ENCODE assay signal across 29 cellular contexts in genomic region chr3:62379206-62379834, GRCh38. TPM values are rescaled to one million over a fixed set of nuclear protein-coding genes. Genes with fewer than 3 reads are reported as not detected.
A peak's percentile ranks its signal among the peaks of the same experiment; 100 is the strongest.
DNase-seq lines count a peak whose midpoint lies in the region; ATAC-seq and TF ChIP-seq lines count a peak whose summit lies in the region.
"Had no signal": no experiment of that assay in that cellular context is flagged by ENCODE, and none has a peak within 500 bp of the region (broad histone marks: within the 10 kb centered on the region; RNA-seq: fewer than 3 reads in every experiment).

No MANE protein-coding gene starts in this region.

- H3K4me3 ChIP-seq in GM23338 (peak overlapping the region; percentile 59), iPS-18a (ENCODE audit: low read length) (peak overlapping the region; percentile 3)
- no peak overlapping the region for H3K4me3 ChIP-seq in naive thymus-derived CD4-positive, alpha-beta T cell (ENCODE audit: low read length)
- H3K4me3 ChIP-seq: left lung, prostate gland, SJSA1, skin epidermis had no signal

- ATAC-seq in GM23338, result peak; percentile 34
- no peak for ATAC-seq in activated CD4-positive, CD25-positive, alpha-beta regulatory T cell treated with anti-CD3 and anti-CD28 coated beads, Interleukin-2, amount 50 U/mL, for 24 hours
- no peak for ATAC-seq in naive thymus-derived CD4-positive, alpha-beta T cell
- ATAC-seq in CD4-positive, alpha-beta T cell (ENCODE audit: poor library complexity), result no peak
- ATAC-seq: activated T-cell treated with anti-CD3 and anti-CD28 coated beads, Interleukin-2, amount 50 U/mL, for 4 hours; HCT116; left lung had no signal

- H3K4me3 Mint-ChIP-seq in GM23338, result peak overlapping the region; percentile 67
- H3K4me3 Mint-ChIP-seq in naive thymus-derived CD4-positive, alpha-beta T cell, result no peak overlapping the region
- no peak overlapping the region for H3K4me3 Mint-ChIP-seq in CD4-positive, alpha-beta T cell
- H3K4me3 Mint-ChIP-seq: activated CD4-positive, alpha-beta memory T cell treated with anti-CD3 and anti-CD28 coated beads, Interleukin-2, amount 10 ng/mL, durations not matched to agents 7 days and 5 days; activated naive CD4-positive, alpha-beta T cell treated with anti-CD3 and anti-CD28 coated beads, Interleukin-2, amount 10 ng/mL, durations not matched to agents 7 days and 5 days; activated T-cell treated with anti-CD3 and anti-CD28 coated beads, Interleukin-2, amount 50 U/mL, for 4 hours; CD4-positive, CD25-positive, alpha-beta regulatory T cell; nephron; stimulated activated naive CD8-positive, alpha-beta T cell treated with anti-CD3 and anti-CD28 coated beads, Interleukin-15, Interleukin-2, amounts not matched to agents 100 ng/mL and 50 ng/mL, for 24 hours; T-helper 2 cell treated with Interferon-gamma antibody and Interleukin-4, amounts not matched to agents 5 μg/mL and 100 μg/mL, for 36 hours had no signal

- H3K9me2 ChIP-seq in GM23338 (ENCODE audit: insufficient read depth), result no peaks in the 10 kb centered on the region

- H3K27ac Mint-ChIP-seq in GM23338, result no peak overlapping the region
- no peak overlapping the region for H3K27ac Mint-ChIP-seq in naive thymus-derived CD4-positive, alpha-beta T cell
- no peak overlapping the region for H3K27ac Mint-ChIP-seq in CD4-positive, alpha-beta T cell
- H3K27ac Mint-ChIP-seq: activated CD4-positive, alpha-beta memory T cell treated with anti-CD3 and anti-CD28 coated beads, Interleukin-2, amount 10 ng/mL, durations not matched to agents 7 days and 5 days; CD4-positive, CD25-positive, alpha-beta regulatory T cell; nephron; stimulated activated naive CD8-positive, alpha-beta T cell treated with anti-CD3 and anti-CD28 coated beads, Interleukin-15, Interleukin-2, amounts not matched to agents 100 ng/mL and 50 ng/mL, for 24 hours; T-helper 2 cell treated with Interferon-gamma antibody and Interleukin-4, amounts not matched to agents 5 μg/mL and 100 μg/mL, for 36 hours had no signal

- POLR2A ChIA-PET in naive thymus-derived CD4-positive, alpha-beta T cell (lab: Charles Lee), result no interaction called here
- POLR2A ChIA-PET in CD4-positive, alpha-beta T cell (lab: Charles Lee), result no interaction called here

- H3K27ac ChIP-seq in GM23338 (ENCODE audit: low read depth) (no peak overlapping the region), VCaP (peak overlapping the region; percentile 14), iPS-18a (ENCODE audit: low read length) (no peak overlapping the region)
- no peak overlapping the region for H3K27ac ChIP-seq in naive thymus-derived CD4-positive, alpha-beta T cell (ENCODE audit: low read depth, low read length)
- H3K27ac ChIP-seq in CD4-positive, alpha-beta T cell (ENCODE audit: low read depth, low read length), result no peak overlapping the region
- H3K27ac ChIP-seq: left lung, prostate gland, SJSA1, skin epidermis had no signal

- H3K9me3 ChIP-seq in iPS-18a (ENCODE audit: control insufficient read depth, low read depth, low read length), result no peaks in the 10 kb centered on the region
- no peaks in the 10 kb centered on the region for H3K9me3 ChIP-seq in naive thymus-derived CD4-positive, alpha-beta T cell (ENCODE audit: control insufficient read depth in 2 of 3, low read length in 3 of 3)
- no peaks in the 10 kb centered on the region for H3K9me3 ChIP-seq in CD4-positive, alpha-beta T cell (ENCODE audit: control insufficient read depth, low read length)
- H3K9me3 ChIP-seq: left lung, prostate gland, SJSA1 had no signal

- intact Hi-C loops in naive thymus-derived CD4-positive, alpha-beta T cell (cut with micrococcal nuclease), result no loop called here
- intact Hi-C loops in CD4-positive, alpha-beta T cell (cut with DNase I, micrococcal nuclease), result no loop called here

- no peaks in the 10 kb centered on the region; the same call in 2 of the 3 replicates for H3K9me3 Mint-ChIP-seq in GM23338
- H3K9me3 Mint-ChIP-seq in naive thymus-derived CD4-positive, alpha-beta T cell, result peaks cover 0 to 15% (median 6%) of the 10 kb centered on the region in 11 donors
- H3K9me3 Mint-ChIP-seq in CD4-positive, alpha-beta T cell, result no peaks in the 10 kb centered on the region
- H3K9me3 Mint-ChIP-seq: activated CD4-positive, alpha-beta memory T cell treated with anti-CD3 and anti-CD28 coated beads, Interleukin-2, amount 10 ng/mL, durations not matched to agents 7 days and 5 days; activated T-cell treated with anti-CD3 and anti-CD28 coated beads, Interleukin-2, amount 50 U/mL, for 4 hours; stimulated activated naive CD8-positive, alpha-beta T cell treated with anti-CD3 and anti-CD28 coated beads, Interleukin-15, Interleukin-2, amounts not matched to agents 100 ng/mL and 50 ng/mL, for 24 hours; T-helper 2 cell treated with Interferon-gamma antibody and Interleukin-4, amounts not matched to agents 5 μg/mL and 100 μg/mL, for 36 hours had no signal

- H2AFZ ChIP-seq in GM23338, result no peak overlapping the region

- H3K27me3 Mint-ChIP-seq in GM23338 (ENCODE audit: insufficient read depth, low read depth, poor library complexity), result peaks cover 93% of the 10 kb centered on the region
- peaks cover 71 to 87% (median 75%) of the 10 kb centered on the region in 5 donors for H3K27me3 Mint-ChIP-seq in naive thymus-derived CD4-positive, alpha-beta T cell
- H3K27me3 Mint-ChIP-seq in CD4-positive, alpha-beta T cell, result peaks cover 77% of the 10 kb centered on the region

- no peaks in the 10 kb centered on the region for H3K36me3 Mint-ChIP-seq in GM23338 (ENCODE audit: low read depth)
- peaks cover 0 to 5% (median 4%) of the 10 kb centered on the region in 5 donors for H3K36me3 Mint-ChIP-seq in naive thymus-derived CD4-positive, alpha-beta T cell
- H3K36me3 Mint-ChIP-seq in CD4-positive, alpha-beta T cell (ENCODE audit: low read depth), result no peaks in the 10 kb centered on the region
- H3K36me3 Mint-ChIP-seq: CD4-positive, CD25-positive, alpha-beta regulatory T cell had no signal

- TF ChIP-seq CTCF in GM23338 (conservative IDR thresholded peaks at IDR 0.05; ENCODE audit: low read depth in 2 of 2), result no peak
- no peak for TF ChIP-seq CTCF in VCaP (conservative IDR thresholded peaks at IDR 0.05)
- no peak for TF ChIP-seq CTCF in CD4-positive, alpha-beta T cell (IDR thresholded peaks at IDR 0.05)

- peaks cover 47% of the 10 kb centered on the region for H3K4me1 Mint-ChIP-seq in GM23338
- H3K4me1 Mint-ChIP-seq in naive thymus-derived CD4-positive, alpha-beta T cell, result peaks cover 0 to 10% (median 1%) of the 10 kb centered on the region in 7 donors
- H3K4me1 Mint-ChIP-seq in CD4-positive, alpha-beta T cell (ENCODE audit: low read depth), result peaks cover 4% of the 10 kb centered on the region
- H3K4me1 Mint-ChIP-seq: activated CD4-positive, alpha-beta memory T cell treated with anti-CD3 and anti-CD28 coated beads, Interleukin-2, amount 10 ng/mL, durations not matched to agents 7 days and 5 days; activated naive CD4-positive, alpha-beta T cell treated with anti-CD3 and anti-CD28 coated beads, Interleukin-2, amount 10 ng/mL, durations not matched to agents 7 days and 5 days had no signal

- CTCF ChIA-PET in naive thymus-derived CD4-positive, alpha-beta T cell (lab: Charles Lee), result no interaction called here
- CTCF ChIA-PET in CD4-positive, alpha-beta T cell (lab: Charles Lee), result no interaction called here

- H3K27me3 ChIP-seq in GM23338 (ENCODE audit: insufficient read depth), result peaks cover 94% of the 10 kb centered on the region
- peaks cover 87% of the 10 kb centered on the region for H3K27me3 ChIP-seq in iPS-18a (ENCODE audit: control insufficient read depth, insufficient read depth, low read length)
- peaks cover 0 to 6% of the 10 kb centered on the region in 2 donors for H3K27me3 ChIP-seq in naive thymus-derived CD4-positive, alpha-beta T cell (ENCODE audit: control insufficient read depth in 2 of 2, insufficient read depth in 2 of 2, low read length in 2 of 2)
- H3K27me3 ChIP-seq in CD4-positive, alpha-beta T cell (ENCODE audit: control insufficient read depth, insufficient read depth, low read length), result peaks cover 64% of the 10 kb centered on the region

- no peak overlapping the region for H3K9ac ChIP-seq in iPS-18a (ENCODE audit: low read length)

- no peaks in the 10 kb centered on the region for H3K79me2 ChIP-seq in GM23338 (replicated peaks; ENCODE audit: insufficient read depth)

- DNase-seq in D341Med (ENCODE audit: low spot score) (peak; percentile 76), GM23338 (ENCODE audit: low spot score) (peak; percentile 85)
- DNase-seq in naive thymus-derived CD4-positive, alpha-beta T cell, result no peak
- no peak for DNase-seq in CD4-positive, alpha-beta T cell
- DNase-seq: activated CD4-positive, alpha-beta memory T cell treated with anti-CD3 and anti-CD28 coated beads, Interleukin-2, amount 10 ng/mL, durations not matched to agents 7 days and 5 days; activated CD4-positive, CD25-positive, alpha-beta regulatory T cell; activated naive CD4-positive, alpha-beta T cell treated with anti-CD3 and anti-CD28 coated beads, Interleukin-2, amount 10 ng/mL, durations not matched to agents 7 days and 5 days; activated T-cell treated with anti-CD3 and anti-CD28 coated beads, Interleukin-2, amount 50 U/mL, for 4 hours; CD4-positive, CD25-positive, alpha-beta regulatory T cell; effector memory CD4-positive, alpha-beta T cell; Karpas-422; left lung; midbrain; NCI-H774; stimulated activated CD4-positive, alpha-beta T cell treated with anti-CD3 and anti-CD28 coated beads, Interleukin-2, amount 100 ng/mL, for 24 hours; trophoblast cell had no signal

- H3K36me3 ChIP-seq in GM23338 (ENCODE audit: insufficient read depth) (no peaks in the 10 kb centered on the region), iPS-18a (ENCODE audit: control insufficient read depth, low read depth, low read length) (no peaks in the 10 kb centered on the region)
- no peaks in the 10 kb centered on the region for H3K36me3 ChIP-seq in naive thymus-derived CD4-positive, alpha-beta T cell (ENCODE audit: control insufficient read depth in 2 of 3, insufficient read depth in 3 of 3, low read length in 3 of 3)
- H3K36me3 ChIP-seq: left lung, prostate gland, SJSA1 had no signal

- H4K20me1 ChIP-seq in GM23338 (replicated peaks; ENCODE audit: insufficient read depth), result peaks cover 11% of the 10 kb centered on the region; the same call in 1 of the 2 replicates

- H3F3A ChIP-seq in GM23338 (replicated peaks; ENCODE audit: low read depth), result peaks cover 46% of the 10 kb centered on the region

- H3K4me1 ChIP-seq in GM23338 (ENCODE audit: insufficient read depth) (peaks cover 55% of the 10 kb centered on the region), iPS-18a (ENCODE audit: control insufficient read depth, low read depth, low read length) (peaks cover 44% of the 10 kb centered on the region)
- no peaks in the 10 kb centered on the region for H3K4me1 ChIP-seq in naive thymus-derived CD4-positive, alpha-beta T cell (ENCODE audit: control insufficient read depth in 2 of 2, insufficient read depth in 2 of 2, low read length in 2 of 2)
- H3K4me1 ChIP-seq: left lung, prostate gland, SJSA1 had no signal

- peak overlapping the region; percentile 80 for H3K4me2 ChIP-seq in GM23338

TF ChIP-seq in GM23338, 12 proteins besides CTCF, POLR2A, EP300 and RAD21 (continues in another document):
- TF ChIP-seq EZH2phosphoT487 (IDR thresholded peaks at IDR 0.05; ENCODE audit: unreplicated experiment), result peak; percentile 48

RNA-seq across cellular contexts. Expression of gene FEZF2, which starts 6.0 kb away (rescaled TPM):
- 0.50 TPM in 1 of 2 replicates, not detected in the other for total RNA-seq in GM23338 (2014; rRNA removed; shearing (Covaris generic))
- 0.10 TPM in 1 of 2 replicates, not detected in the other for polyA plus RNA-seq in GM23338 (2016; fragmentation: Nextera tagmentation; extraction: Ambion mirVana)
- not detected for total RNA-seq in naive thymus-derived CD4-positive, alpha-beta T cell
- not detected for polyA plus RNA-seq in naive thymus-derived CD4-positive, alpha-beta T cell
- not detected for total RNA-seq in CD4-positive, alpha-beta T cell
- total RNA-seq: activated CD4-positive, alpha-beta memory T cell treated with anti-CD3 and anti-CD28 coated beads, Interleukin-2, amount 10 ng/mL, durations not matched to agents 7 days and 5 days; activated T-cell treated with anti-CD3 and anti-CD28 coated beads, Interleukin-2, amount 50 U/mL, for 4 hours; CD4-positive, CD25-positive, alpha-beta regulatory T cell; chondrocyte; glomerular endothelial cell; HT-29; left lung; SJSA1 had no signal
- polyA plus RNA-seq: CD4-positive, CD25-positive, alpha-beta regulatory T cell had no signal

Comparison
In these comparisons a context has a peak if more than half of its experiments do, and no peak if none do; other contexts are left out.
1. DNase-seq: peak in D341Med (single experiment) and GM23338 (single experiment); none in naive thymus-derived CD4-positive, alpha-beta T cell (0 of 9) and CD4-positive, alpha-beta T cell (0 of 10).